30 cellular contexts compared by ENCODE assay signal in genomic region chr7:90067171-90067570, GRCh38.
"Had no signal": no experiment of that assay in that cellular context is flagged by ENCODE, and none has a peak within 500 bp of the region (broad histone marks: within the 10 kb centered on the region; RNA-seq: fewer than 3 reads in every experiment).

No MANE protein-coding gene starts in this region.

- ATAC-seq: activated CD8-positive, alpha-beta memory T cell treated with anti-CD3 and anti-CD28 coated beads, Interleukin-2, amount 10 ng/mL, durations not matched to agents 7 days and 5 days; activated naive CD8-positive, alpha-beta T cell treated with anti-CD3 and anti-CD28 coated beads, Interleukin-2, amount 50 U/mL, for 24 hours had no signal

- DNase-seq: activated B cell treated with CpG ODN at 0.5 μM for 24 hours; activated CD4-positive, alpha-beta memory T cell treated with anti-CD3 and anti-CD28 coated beads, Interleukin-2, amount 10 ng/mL, durations not matched to agents 7 days and 5 days; activated CD4-positive, alpha-beta T cell treated with anti-CD3 and anti-CD28 coated beads for 1 hour; activated CD4-positive, alpha-beta T cell treated with anti-CD3 and anti-CD28 coated beads for 48 hours; activated CD8-positive, alpha-beta memory T cell treated with anti-CD3 and anti-CD28 coated beads for 24 hours; activated CD8-positive, alpha-beta memory T cell treated with anti-CD3 and anti-CD28 coated beads, Interleukin-2, amount 10 ng/mL, durations not matched to agents 7 days and 5 days; activated CD8-positive, alpha-beta memory T cell treated with anti-CD3 and anti-CD28 coated beads, Interleukin-2, amount 50 U/mL, for 48 hours; activated effector memory CD4-positive, alpha-beta T cell treated with Interleukin-2 at 50 U/mL for 16 hours; activated naive CD4-positive, alpha-beta T cell treated with anti-CD3 and anti-CD28 coated beads, Interleukin-2, amount 10 ng/mL, durations not matched to agents 7 days and 5 days; activated naive CD8-positive, alpha-beta T cell treated with anti-CD3 and anti-CD28 coated beads, Interleukin-2, amount 50 U/mL, for 24 hours; activated T-cell treated with anti-CD3 and anti-CD28 coated beads, Interleukin-2, amount 50 U/mL, for 48 hours; anterior cingulate cortex; central memory CD4-positive, alpha-beta T cell; NCI-H1105; NCI-H1417 treated with DMSO at 0.1 percent for 48 hours; NCI-H187 treated with DMSO at 0.1 percent for 48 hours; NCI-H2081; NCI-H2171 treated with DMSO at 0.1 percent for 48 hours; NCI-H2227 treated with DMSO at 0.1 percent for 48 hours; NCI-H446; NCI-H510A treated with DMSO at 0.1 percent for 48 hours; NCI-H526 treated with DMSO at 0.1 percent for 48 hours; NCI-H82; NK-92 treated with Interleukin-12 subunit alpha and Interleukin-12 subunit beta, amount 100 ng/mL, for 24 hours; Right ventricle myocardium superior; SW 1271; T-helper 1 cell; T-helper 2 cell; T-helper 9 cell had no signal

- H3K27ac ChIP-seq: VCaP had no signal
